Comparison of ENCODE assay signal across 16 cellular contexts in genomic region chr12:57700317-57700716, GRCh38. TPM values are rescaled to one million over a fixed set of nuclear protein-coding genes. Genes with fewer than 3 reads are reported as not detected.
DNase-seq lines count a peak whose midpoint lies in the region; ATAC-seq, FAIRE-seq and TF ChIP-seq lines count a peak whose summit lies in the region.
"Had no signal": no experiment of that assay in that cellular context is flagged by ENCODE, and none has a peak within 500 bp of the region (broad histone marks: within the 10 kb centered on the region; RNA-seq: fewer than 3 reads in every experiment).

No MANE protein-coding gene starts in this region.

- no peaks in the 10 kb centered on the region for H3K4me1 ChIP-seq in K562 (replicated peaks in 1 of 2; ENCODE audit: control insufficient read depth in 2 of 2, insufficient read depth in 2 of 2, low read length in 2 of 2)
- H3K4me1 ChIP-seq: HAP-1 had no signal

- no peaks in the 10 kb centered on the region for H3K27me3 Mint-ChIP-seq in naive B cell

- no peak for TF ChIP-seq RAD21 in K562 (CRISPR knock-in tag; conservative IDR thresholded peaks at IDR 0.05 in 1 of 2, IDR thresholded peaks at IDR 0.05 in 1 of 2)

- no peak for TF ChIP-seq EP300 in K562 (IDR thresholded peaks at IDR 0.05; ENCODE audit: low read length)

- peaks cover 40% of the 10 kb centered on the region for H3K36me3 ChIP-seq in K562 (ENCODE audit: control insufficient read depth, insufficient read depth, low read length)

- FAIRE-seq in K562 (lab: Jason Lieb, UNC) = no peak
- FAIRE-seq: GM19239, H1 had no signal

- no peak overlapping the region for H3K4me2 ChIP-seq in K562 (ENCODE audit: insufficient read depth, low read length)
- H3K4me2 ChIP-seq: BLaER1 had no signal

- peaks cover 5% of the 10 kb centered on the region; the same call in 1 of the 2 replicates for H3K9me3 ChIP-seq in K562 (replicated peaks; ENCODE audit: control insufficient read depth, insufficient read depth, low read depth, low read length)
- H3K9me3 ChIP-seq: HAP-1 had no signal

- TF ChIP-seq POLR2A in K562 (conservative IDR thresholded peaks at IDR 0.05) = no peak

- DNase-seq in NCI-H1694 (lab: John Stamatoyannopoulos, UW) (peak; percentile 11), NCI-H1694 treated with DMSO at 0.1 percent for 48 hours (lab: John Stamatoyannopoulos, UW) (no peak), K562 (ENCODE audit: extremely low read depth in 1 of 4, low spot score in 3 of 4) (no peak), naive B cell (no peak), medulla oblongata (ENCODE audit: extremely low spot score) (no peak)
- DNase-seq: DMS53, GF-D8, IMR-90 had no signal

- H3K36me3 Mint-ChIP-seq in naive B cell = peaks cover 43 to 55% of the 10 kb centered on the region in 2 donors

- peaks cover 0 to 17% (median 7%) of the 10 kb centered on the region in 7 donors for H3K9me3 Mint-ChIP-seq in naive B cell

- CTCF ChIA-PET in K562 (lab: Yijun Ruan, JAX; ENCODE audit: low intra/inter-chr PET ratio) = no interaction called here

- H3K4me3 Mint-ChIP-seq in naive B cell = peak overlapping the region in 4 of 8 donors; percentile 3 to 72 (median 28)

- no TSS peak for BruUV-seq in K562 (replicated peaks; lab: Mats Ljungman, UMichigan)

- no peak for TF ChIP-seq CTCF in K562 (IDR thresholded peaks at IDR 0.05 in 2 of 3, conservative IDR thresholded peaks at IDR 0.05 in 1 of 3; ENCODE audit: insufficient read depth in 2 of 3, low read depth in 1 of 3, low read length in 3 of 3)

- peaks cover 26 to 53% (median 41%) of the 10 kb centered on the region in 3 donors for H3K4me1 Mint-ChIP-seq in naive B cell

- intact Hi-C loops in K562 (cut with micrococcal nuclease) = no loop called here

- H3K27ac ChIP-seq in K562 (ENCODE audit: extremely low read depth, low read depth, low read length) = no peak overlapping the region
- H3K27ac ChIP-seq: 22Rv1, BLaER1 had no signal

- no peaks in the 10 kb centered on the region for H3K9me1 ChIP-seq in K562 (ENCODE audit: control insufficient read depth, insufficient read depth, low read length)

- H4K20me1 ChIP-seq in K562 (replicated peaks; ENCODE audit: control insufficient read depth, insufficient read depth, low read length) = no peaks in the 10 kb centered on the region
- H4K20me1 ChIP-seq: BLaER1 had no signal

- H2AFZ ChIP-seq in K562 (ENCODE audit: low read depth, low read length) = no peak overlapping the region

- no peaks in the 10 kb centered on the region for H3K27me3 ChIP-seq in K562 (ENCODE audit: control insufficient read depth in 2 of 2, insufficient read depth in 2 of 2, low read length in 2 of 2)
- H3K27me3 ChIP-seq: BLaER1 had no signal

- H3K27ac Mint-ChIP-seq in naive B cell = peak overlapping the region in 4 of 6 donors; percentile 15 to 85 (median 79)

- H3K9ac ChIP-seq in K562 (ENCODE audit: insufficient read depth in 1 of 2, low read depth in 2 of 2, low read length in 2 of 2) = no peak overlapping the region
- H3K9ac ChIP-seq: BLaER1 had no signal

- ATAC-seq in K562 (peak; percentile 36; the same call in 1 of the 3 replicates), naive B cell (ENCODE audit: low read depth in 2 of 2) (no peak), GM19397 (IDR thresholded peaks at IDR 0.05; ENCODE audit: unreplicated experiment) (no peak), HG03045 (IDR thresholded peaks at IDR 0.05; ENCODE audit: unreplicated experiment) (no peak), HG02981 (IDR thresholded peaks at IDR 0.05; ENCODE audit: unreplicated experiment) (no peak)

- in situ Hi-C loops in K562 (cut with MboI) = no loop called here

- POLR2A ChIA-PET in K562 (lab: Yijun Ruan, JAX) = interaction anchor here (0.6 kb wide), 1 partner anchor 17 kb away, joined by 3 read pairs; no protein-coding TSS in a partner anchor

- H3K4me3 ChIP-seq in K562 = no peak overlapping the region
- H3K4me3 ChIP-seq: BLaER1, HAP-1 had no signal

- 88% methylated on average over 2 of the region's 2 CpGs for WGBS in K562 (ENCODE audit: insufficient coverage, low coverage, missing lambda C conversion rate)

- H3K79me2 ChIP-seq in K562 (ENCODE audit: control insufficient read depth, insufficient read depth, low read length) = no peaks in the 10 kb centered on the region

RNA-seq across cellular contexts. Expression of gene OS9, which starts 6.4 kb away (rescaled TPM):
- total RNA-seq in K562 (2011; cell fraction: chromatin; rRNA removed; ENCODE audit: low replicate concordance) = 197 and 263 TPM in 2 replicates
- 185 and 199 TPM in 2 replicates for total RNA-seq in K562 (2011; cell fraction: nucleolus; rRNA removed)
- 161 and 189 TPM in 2 replicates for total RNA-seq in K562 (2011; cell fraction: nucleoplasm; rRNA removed)
- total RNA-seq in K562 (2014; rRNA removed) (88.5 and 93.7 TPM in 2 replicates), K562 (2014; rRNA removed; fragmentation: Illumina TruSeq; extraction: Trizol) (71.3 and 77.4 TPM in 2 replicates), K562 (2015; rRNA removed; fragmentation: Illumina TruSeq; extraction: Trizol) (90.2 and 97.8 TPM in 2 replicates), K562 (2021) (85.4 and 89.5 TPM in 2 replicates)
- polyA plus RNA-seq in K562 (2011; rRNA removed) (84.0 and 113 TPM in 2 replicates), K562 (2014; fragmentation: Illumina TruSeq; extraction: Trizol) (93.3 and 105 TPM in 2 replicates), K562 (2014; fragmentation: Nextera tagmentation; extraction: Ambion mirVana) (1 to 10 TPM; 4.6 to 7.9 TPM), K562 (2014; rRNA removed) (89.0 and 102 TPM in 2 replicates), naive B cell (ENCODE audit: low read depth in 6 of 6) (10 to 100 TPM; 72.0 to 87.9 (median 77.1) TPM)
- 96.9 and 176 TPM in 2 replicates for polyA plus RNA-seq in K562 (2011; cell fraction: cytosol; rRNA removed)
- 254 and 358 TPM in 2 replicates for polyA plus RNA-seq in K562 (2011; cell fraction: nucleus; rRNA removed)
- 145 and 222 TPM in 2 replicates for polyA plus RNA-seq in K562 (2012)
- polyA minus RNA-seq in K562 (2011; rRNA and poly(A)+ RNA removed) = 130 and 134 TPM in 2 replicates
- 33.0 and 35.3 TPM in 2 replicates for polyA minus RNA-seq in K562 (2011; cell fraction: cytosol; rRNA and poly(A)+ RNA removed)
- 41.7 and 80.5 TPM in 2 replicates for polyA minus RNA-seq in K562 (2011; cell fraction: nucleus; rRNA and poly(A)+ RNA removed)

RNA-seq across cellular contexts. Expression of gene AGAP2, which starts 38.2 kb away (rescaled TPM):
- total RNA-seq in K562 (2011; cell fraction: chromatin; rRNA removed; ENCODE audit: low replicate concordance) = 0.12 and 0.74 TPM in 2 replicates
- 0.26 and 0.67 TPM in 2 replicates for total RNA-seq in K562 (2011; cell fraction: nucleolus; rRNA removed)
- total RNA-seq in K562 (2011; cell fraction: nucleoplasm; rRNA removed) = 0.15 and 0.99 TPM in 2 replicates
- 0.18 and 0.20 TPM in 2 replicates for total RNA-seq in K562 (2014; rRNA removed)
- total RNA-seq in K562 (2014; rRNA removed; fragmentation: Illumina TruSeq; extraction: Trizol) = 0.13 and 0.36 TPM in 2 replicates
- 0.04 and 0.08 TPM in 2 replicates for total RNA-seq in K562 (2015; rRNA removed; fragmentation: Illumina TruSeq; extraction: Trizol)
- 0.31 and 0.60 TPM in 2 replicates for total RNA-seq in K562 (2021)
- 0.12 and 0.36 TPM in 2 replicates for polyA plus RNA-seq in K562 (2011; rRNA removed)
- 0.06 and 0.22 TPM in 2 replicates for polyA plus RNA-seq in K562 (2011; cell fraction: cytosol; rRNA removed)
- polyA plus RNA-seq in K562 (2011; cell fraction: nucleus; rRNA removed) = 0.39 and 0.57 TPM in 2 replicates
- 0.46 and 0.65 TPM in 2 replicates for polyA plus RNA-seq in K562 (2012)
- polyA plus RNA-seq in K562 (2014; fragmentation: Illumina TruSeq; extraction: Trizol) = 0.19 and 0.77 TPM in 2 replicates
- polyA plus RNA-seq in K562 (2014; fragmentation: Nextera tagmentation; extraction: Ambion mirVana) = under 1 TPM in 1 of 2 experiments, not detected in 1; 0.07 TPM
- polyA plus RNA-seq in K562 (2014; rRNA removed) = 0.20 and 0.88 TPM in 2 replicates
- polyA minus RNA-seq in K562 (2011; rRNA and poly(A)+ RNA removed) = 0.09 and 0.67 TPM in 2 replicates
- not detected in 2 replicates for polyA minus RNA-seq in K562 (2011; cell fraction: cytosol; rRNA and poly(A)+ RNA removed)
- polyA minus RNA-seq in K562 (2011; cell fraction: nucleus; rRNA and poly(A)+ RNA removed) = 0.11 and 0.27 TPM in 2 replicates
- 1 to 10 TPM; 1.2 to 4.0 (median 2.1) TPM for polyA plus RNA-seq in naive B cell (ENCODE audit: low read depth in 6 of 6)

RNA-seq across cellular contexts. Expression of gene TSPAN31, which starts 44.5 kb away (rescaled TPM):
- total RNA-seq in K562 (2011; cell fraction: chromatin; rRNA removed; ENCODE audit: low replicate concordance) = 36.4 and 39.7 TPM in 2 replicates
- total RNA-seq in K562 (2011; cell fraction: nucleolus; rRNA removed) = 29.6 and 31.4 TPM in 2 replicates
- total RNA-seq in K562 (2011; cell fraction: nucleoplasm; rRNA removed) = 39.6 and 43.3 TPM in 2 replicates
- 11.3 and 14.0 TPM in 2 replicates for total RNA-seq in K562 (2014; rRNA removed)
- 14.3 and 14.7 TPM in 2 replicates for total RNA-seq in K562 (2014; rRNA removed; fragmentation: Illumina TruSeq; extraction: Trizol)
- 12.6 and 14.3 TPM in 2 replicates for total RNA-seq in K562 (2015; rRNA removed; fragmentation: Illumina TruSeq; extraction: Trizol)
- total RNA-seq in K562 (2021) = 11.0 and 12.4 TPM in 2 replicates
- 13.8 and 24.9 TPM in 2 replicates for polyA plus RNA-seq in K562 (2011; rRNA removed)
- 14.8 and 19.7 TPM in 2 replicates for polyA plus RNA-seq in K562 (2011; cell fraction: cytosol; rRNA removed)
- 14.7 and 19.0 TPM in 2 replicates for polyA plus RNA-seq in K562 (2011; cell fraction: nucleus; rRNA removed)
- 19.0 and 31.1 TPM in 2 replicates for polyA plus RNA-seq in K562 (2012)
- 17.6 and 20.5 TPM in 2 replicates for polyA plus RNA-seq in K562 (2014; fragmentation: Illumina TruSeq; extraction: Trizol)
- 10 to 100 TPM; 20.1 to 26.4 TPM for polyA plus RNA-seq in K562 (2014; fragmentation: Nextera tagmentation; extraction: Ambion mirVana)
- polyA plus RNA-seq in K562 (2014; rRNA removed) = 11.6 and 20.3 TPM in 2 replicates
- polyA minus RNA-seq in K562 (2011; rRNA and poly(A)+ RNA removed) = 10.0 and 19.6 TPM in 2 replicates
- 5.6 and 6.3 TPM in 2 replicates for polyA minus RNA-seq in K562 (2011; cell fraction: cytosol; rRNA and poly(A)+ RNA removed)
- polyA minus RNA-seq in K562 (2011; cell fraction: nucleus; rRNA and poly(A)+ RNA removed) = 10.2 and 10.6 TPM in 2 replicates
- 10 to 100 TPM; 48.3 to 82.1 (median 57.7) TPM for polyA plus RNA-seq in naive B cell (ENCODE audit: low read depth in 6 of 6)

RNA-seq across cellular contexts. Expression of gene CDK4, which starts 51.8 kb away (rescaled TPM):
- 135 and 229 TPM in 2 replicates for total RNA-seq in K562 (2011; cell fraction: chromatin; rRNA removed; ENCODE audit: low replicate concordance)
- total RNA-seq in K562 (2011; cell fraction: nucleolus; rRNA removed) = 165 and 176 TPM in 2 replicates
- total RNA-seq in K562 (2011; cell fraction: nucleoplasm; rRNA removed) = 168 and 190 TPM in 2 replicates
- 237 and 282 TPM in 2 replicates for total RNA-seq in K562 (2014; rRNA removed)
- total RNA-seq in K562 (2014; rRNA removed; fragmentation: Illumina TruSeq; extraction: Trizol) = 173 and 188 TPM in 2 replicates
- 216 and 217 TPM in 2 replicates for total RNA-seq in K562 (2015; rRNA removed; fragmentation: Illumina TruSeq; extraction: Trizol)
- total RNA-seq in K562 (2021) = 238 and 253 TPM in 2 replicates
- polyA plus RNA-seq in K562 (2011; rRNA removed) = 429 and 436 TPM in 2 replicates
- polyA plus RNA-seq in K562 (2011; cell fraction: cytosol; rRNA removed) = 496 and 542 TPM in 2 replicates
- polyA plus RNA-seq in K562 (2011; cell fraction: nucleus; rRNA removed) = 182 and 203 TPM in 2 replicates
- polyA plus RNA-seq in K562 (2012) = 227 and 292 TPM in 2 replicates
- 347 and 427 TPM in 2 replicates for polyA plus RNA-seq in K562 (2014; fragmentation: Illumina TruSeq; extraction: Trizol)
- polyA plus RNA-seq in K562 (2014; fragmentation: Nextera tagmentation; extraction: Ambion mirVana) = 10 to 100 TPM; 37.8 to 62.8 TPM
- polyA plus RNA-seq in K562 (2014; rRNA removed) = 309 and 339 TPM in 2 replicates
- 194 and 258 TPM in 2 replicates for polyA minus RNA-seq in K562 (2011; rRNA and poly(A)+ RNA removed)
- polyA minus RNA-seq in K562 (2011; cell fraction: cytosol; rRNA and poly(A)+ RNA removed) = 98.1 and 128 TPM in 2 replicates
- 95.2 and 124 TPM in 2 replicates for polyA minus RNA-seq in K562 (2011; cell fraction: nucleus; rRNA and poly(A)+ RNA removed)
- 10 to 100 TPM; 63.2 to 99.0 (median 67.8) TPM for polyA plus RNA-seq in naive B cell (ENCODE audit: low read depth in 6 of 6)

RNA-seq across cellular contexts. Expression of gene MARCHF9, which starts 54.6 kb away (rescaled TPM):
- total RNA-seq in K562 (2011; cell fraction: chromatin; rRNA removed; ENCODE audit: low replicate concordance) = 16.0 and 31.2 TPM in 2 replicates
- 19.5 and 20.8 TPM in 2 replicates for total RNA-seq in K562 (2011; cell fraction: nucleolus; rRNA removed)
- total RNA-seq in K562 (2011; cell fraction: nucleoplasm; rRNA removed) = 19.7 and 22.6 TPM in 2 replicates
- 6.2 and 6.9 TPM in 2 replicates for total RNA-seq in K562 (2014; rRNA removed)
- 2.9 and 4.2 TPM in 2 replicates for total RNA-seq in K562 (2014; rRNA removed; fragmentation: Illumina TruSeq; extraction: Trizol)
- total RNA-seq in K562 (2015; rRNA removed; fragmentation: Illumina TruSeq; extraction: Trizol) = 4.6 and 5.6 TPM in 2 replicates
- 10.1 and 10.7 TPM in 2 replicates for total RNA-seq in K562 (2021)
- polyA plus RNA-seq in K562 (2011; rRNA removed) = 6.6 and 10.3 TPM in 2 replicates
- 7.2 and 10.1 TPM in 2 replicates for polyA plus RNA-seq in K562 (2011; cell fraction: cytosol; rRNA removed)
- polyA plus RNA-seq in K562 (2011; cell fraction: nucleus; rRNA removed) = 18.7 and 23.4 TPM in 2 replicates
- 7.2 and 10.2 TPM in 2 replicates for polyA plus RNA-seq in K562 (2012)
- 9.5 and 9.9 TPM in 2 replicates for polyA plus RNA-seq in K562 (2014; fragmentation: Illumina TruSeq; extraction: Trizol)
- polyA plus RNA-seq in K562 (2014; fragmentation: Nextera tagmentation; extraction: Ambion mirVana) = 1 to 10 TPM in 1 of 2 experiments, under 1 TPM in 1; 0.80 to 1.3 TPM
- polyA plus RNA-seq in K562 (2014; rRNA removed) = 9.7 and 12.4 TPM in 2 replicates
- 5.3 and 5.6 TPM in 2 replicates for polyA minus RNA-seq in K562 (2011; rRNA and poly(A)+ RNA removed)
- polyA minus RNA-seq in K562 (2011; cell fraction: cytosol; rRNA and poly(A)+ RNA removed) = 3.7 and 4.7 TPM in 2 replicates
- polyA minus RNA-seq in K562 (2011; cell fraction: nucleus; rRNA and poly(A)+ RNA removed) = 5.0 and 5.2 TPM in 2 replicates
- polyA plus RNA-seq in naive B cell (ENCODE audit: low read depth in 6 of 6) = 10 to 100 TPM; 10.9 to 21.0 (median 14.2) TPM
